ENCODE assay signal across 17 cellular contexts in genomic region chr2:173958198-173958846, GRCh38. TPM values are rescaled to one million over a fixed set of nuclear protein-coding genes. Genes with fewer than 3 reads are reported as not detected.
DNase-seq lines count a peak whose midpoint lies in the region; ATAC-seq and TF ChIP-seq lines count a peak whose summit lies in the region.
"Had no signal": no experiment of that assay in that cellular context is flagged by ENCODE, and none has a peak within 500 bp of the region (broad histone marks: within the 10 kb centered on the region; RNA-seq: fewer than 3 reads in every experiment).

No MANE protein-coding gene starts in this region.

- H3K18ac ChIP-seq in H9 (ENCODE audit: insufficient read length, low read depth, low read length): no peak overlapping the region

- TF ChIP-seq POLR2A in tibial nerve (IDR thresholded peaks at IDR 0.05): no peak

- no peak overlapping the region for H3K27ac ChIP-seq in CD4-positive, alpha-beta T cell (ENCODE audit: low read depth, low read length)
- H3K27ac ChIP-seq in H9 (ENCODE audit: insufficient read length, low read depth, low read length) (no peak overlapping the region), tibial nerve (no peak overlapping the region)
- H3K27ac ChIP-seq: foreskin keratinocyte, SJCRH30, upper lobe of right lung had no signal

- CTCF ChIA-PET in CD4-positive, alpha-beta T cell (lab: Charles Lee): interaction anchor here (0.5 to 0.7 kb wide), 3 partner anchors 26 to 1169 kb away, joined by 3 read pairs; no protein-coding TSS in a partner anchor

- H3K36me3 Mint-ChIP-seq in CD4-positive, alpha-beta T cell (ENCODE audit: low read depth): peaks cover 88% of the 10 kb centered on the region
- H3K36me3 Mint-ChIP-seq in H9 (ENCODE audit: insufficient read depth in 1 of 3, low read depth in 3 of 3): peaks cover 51 to 61% (median 53%) of the 10 kb centered on the region in 3 experiments
- H3K36me3 Mint-ChIP-seq in activated naive CD8-positive, alpha-beta T cell treated with anti-CD3 and anti-CD28 coated beads, Interleukin-2, amount 50 U/mL, for 24 hours (ENCODE audit: low read depth): peaks cover 78% of the 10 kb centered on the region
- peaks cover 49% of the 10 kb centered on the region for H3K36me3 Mint-ChIP-seq in mesothelial cell of epicardium

- H3K4me1 Mint-ChIP-seq in CD4-positive, alpha-beta T cell (ENCODE audit: low read depth): peaks cover 98% of the 10 kb centered on the region
- peaks cover 29 to 43% of the 10 kb centered on the region in 2 experiments for H3K4me1 Mint-ChIP-seq in H9
- H3K4me1 Mint-ChIP-seq in activated naive CD8-positive, alpha-beta T cell treated with anti-CD3 and anti-CD28 coated beads, Interleukin-2, amount 50 U/mL, for 24 hours: peaks cover 84% of the 10 kb centered on the region
- peaks cover 53% of the 10 kb centered on the region for H3K4me1 Mint-ChIP-seq in mesothelial cell of epicardium

- H2BK15ac ChIP-seq in H9 (ENCODE audit: low read depth, low read length): no peak overlapping the region

- H3K9me3 Mint-ChIP-seq in CD4-positive, alpha-beta T cell: no peaks in the 10 kb centered on the region
- H3K9me3 Mint-ChIP-seq in H9: peaks cover 0 to 5% of the 10 kb centered on the region in 2 experiments; a peak in 1 of 5 replicates
- no peaks in the 10 kb centered on the region for H3K9me3 Mint-ChIP-seq in activated naive CD8-positive, alpha-beta T cell treated with anti-CD3 and anti-CD28 coated beads, Interleukin-2, amount 50 U/mL, for 24 hours
- H3K9me3 Mint-ChIP-seq in mesothelial cell of epicardium: peaks cover 7% of the 10 kb centered on the region
- H3K9me3 Mint-ChIP-seq: IgD-negative memory B cell had no signal

- H2BK5ac ChIP-seq in H9 (ENCODE audit: insufficient read length, low read length): no peak overlapping the region

- no peak overlapping the region for H4K91ac ChIP-seq in H9 (ENCODE audit: insufficient read length, low read depth, low read length)

- H3K56ac ChIP-seq in H9 (ENCODE audit: insufficient read length, low read depth, low read length): no peak overlapping the region

- no CpG with 5 or more reads among the region's 4 CpGs for WGBS in H9 (ENCODE audit: extremely low coverage, insufficient read length, low lambda C conversion rate)
- WGBS in tibial nerve, 2 donors: 58 to 60% methylated on average over 4 of the region's 4 CpGs

- H3K4me2 ChIP-seq in H9 (ENCODE audit: insufficient read depth, insufficient read length, low read length): no peak overlapping the region

- no peak overlapping the region for H2AFZ ChIP-seq in H9 (ENCODE audit: low read length)

- no peak overlapping the region for H2AK5ac ChIP-seq in H9 (ENCODE audit: insufficient read length, low read length)

- H3K4me1 ChIP-seq in H9 (ENCODE audit: insufficient read depth, low read length): no peaks in the 10 kb centered on the region
- H3K4me1 ChIP-seq in tibial nerve: peaks cover 0 to 81% (median 40%) of the 10 kb centered on the region in 4 donors

- H3K23me2 ChIP-seq in H9 (ENCODE audit: insufficient read length, low read depth, low read length, poor library complexity, severe bottlenecking): no peaks in the 10 kb centered on the region

- TF ChIP-seq CTCF in CD4-positive, alpha-beta T cell (IDR thresholded peaks at IDR 0.05): no peak
- no peak for TF ChIP-seq CTCF in H9 (conservative IDR thresholded peaks at IDR 0.05)
- no peak for TF ChIP-seq CTCF in mesothelial cell of epicardium (IDR thresholded peaks at IDR 0.05; ENCODE audit: unreplicated experiment)
- TF ChIP-seq CTCF in tibial nerve (IDR thresholded peaks at IDR 0.05): no peak

- no peaks in the 10 kb centered on the region for H3K9me3 ChIP-seq in CD4-positive, alpha-beta T cell (ENCODE audit: control insufficient read depth, low read length)
- H3K9me3 ChIP-seq in H9 (ENCODE audit: control insufficient read depth, low read depth, low read length) (no peaks in the 10 kb centered on the region), tibial nerve (peaks cover 0 to 11% (median 0%) of the 10 kb centered on the region in 4 donors)
- H3K9me3 ChIP-seq: sigmoid colon, SJCRH30, upper lobe of right lung had no signal

- intact Hi-C loops in CD4-positive, alpha-beta T cell (cut with DNase I, micrococcal nuclease): no loop called here

- no peak overlapping the region for H3K23ac ChIP-seq in H9 (ENCODE audit: insufficient read length, low read depth, low read length)

- POLR2A ChIA-PET in CD4-positive, alpha-beta T cell (lab: Charles Lee): no interaction called here

- no peaks in the 10 kb centered on the region for H3K27me3 ChIP-seq in CD4-positive, alpha-beta T cell (ENCODE audit: control insufficient read depth, insufficient read depth, low read length)
- H3K27me3 ChIP-seq in H9 (ENCODE audit: insufficient read depth, low read length) (no peaks in the 10 kb centered on the region), tibial nerve (no peaks in the 10 kb centered on the region)
- H3K27me3 ChIP-seq: foreskin keratinocyte, sigmoid colon, SJCRH30, upper lobe of right lung had no signal

- H2BK12ac ChIP-seq in H9 (ENCODE audit: insufficient read length, low read depth, low read length): no peak overlapping the region

- no peak overlapping the region for H3K4me3 ChIP-seq in tibial nerve
- H3K4me3 ChIP-seq: lung, sigmoid colon, SJCRH30, upper lobe of right lung had no signal

- peak overlapping the region; percentile 86 for H3K4me3 Mint-ChIP-seq in CD4-positive, alpha-beta T cell
- no peak overlapping the region for H3K4me3 Mint-ChIP-seq in H9
- peak overlapping the region; percentile 23 for H3K4me3 Mint-ChIP-seq in activated naive CD8-positive, alpha-beta T cell treated with anti-CD3 and anti-CD28 coated beads, Interleukin-2, amount 50 U/mL, for 24 hours
- H3K4me3 Mint-ChIP-seq in mesothelial cell of epicardium: no peak overlapping the region

- DNase-seq in CD4-positive, alpha-beta T cell: no peak
- DNase-seq in H9: no peak
- DNase-seq in activated naive CD8-positive, alpha-beta T cell treated with anti-CD3 and anti-CD28 coated beads, Interleukin-2, amount 50 U/mL, for 24 hours: no peak
- no peak for DNase-seq in mesothelial cell of epicardium (ENCODE audit: low spot score in 2 of 2, unreplicated experiment in 2 of 2)
- no peak for DNase-seq in NCI-H1105 treated with DMSO at 0.1 percent for 48 hours (lab: John Stamatoyannopoulos, UW)
- DNase-seq in tibial nerve (ENCODE audit: low spot score in 2 of 2): no peak
- DNase-seq in NK-92 treated with Interleukin-12 subunit alpha and Interleukin-12 subunit beta, amount 100 ng/mL, for 24 hours (lab: John Stamatoyannopoulos, UW): no peak
- DNase-seq in NCI-H2081 (lab: John Stamatoyannopoulos, UW): no peak
- DNase-seq: activated naive CD4-positive, alpha-beta T cell treated with Interleukin-2 at 50 U/mL for 16 hours; effector memory CD4-positive, alpha-beta T cell; foreskin keratinocyte; NCI-H1105; sigmoid colon; SJCRH30; upper lobe of right lung had no signal

- no peak overlapping the region for H4K8ac ChIP-seq in H9 (replicated peaks; ENCODE audit: insufficient read length, low read depth, low read length)

- H3K4ac ChIP-seq in H9 (ENCODE audit: low read depth, low read length): no peak overlapping the region

- peaks cover 46% of the 10 kb centered on the region for H3K79me2 ChIP-seq in H9 (ENCODE audit: insufficient read depth, low read length)

- H3K36me3 ChIP-seq in tibial nerve: peaks cover 0 to 49% (median 10%) of the 10 kb centered on the region in 3 donors

- no peak overlapping the region for H2BK20ac ChIP-seq in H9 (ENCODE audit: low read depth, low read length, poor library complexity, severe bottlenecking)

- no peak overlapping the region for H3K9ac ChIP-seq in H9 (ENCODE audit: extremely low read depth, insufficient read length, low read length)

- H3K14ac ChIP-seq in H9 (ENCODE audit: insufficient read depth, low read length): no peak overlapping the region

- H3T11ph ChIP-seq in H9 (ENCODE audit: low read length): no peak overlapping the region

- no peak for ATAC-seq in CD4-positive, alpha-beta T cell (ENCODE audit: poor library complexity)
- no peak for ATAC-seq in activated naive CD8-positive, alpha-beta T cell treated with anti-CD3 and anti-CD28 coated beads, Interleukin-2, amount 50 U/mL, for 24 hours
- ATAC-seq: foreskin keratinocyte, upper lobe of right lung had no signal

- H2BK120ac ChIP-seq in H9 (ENCODE audit: low read depth, low read length, poor library complexity, severe bottlenecking): no peak overlapping the region

- H3K27ac Mint-ChIP-seq in CD4-positive, alpha-beta T cell: peak overlapping the region; percentile 98
- peak overlapping the region in 2 of 3 experiments; percentile 46 to 82; a peak in 3 of 7 replicates for H3K27ac Mint-ChIP-seq in H9
- no peak overlapping the region for H3K27ac Mint-ChIP-seq in activated naive CD8-positive, alpha-beta T cell treated with anti-CD3 and anti-CD28 coated beads, Interleukin-2, amount 50 U/mL, for 24 hours
- H3K27ac Mint-ChIP-seq in mesothelial cell of epicardium: peak overlapping the region; percentile 4

- TF ChIP-seq EP300 in tibial nerve (IDR thresholded peaks at IDR 0.05): no peak

- no peaks in the 10 kb centered on the region for H3K79me1 ChIP-seq in H9 (ENCODE audit: insufficient read depth, low read depth, low read length, poor library complexity, severe bottlenecking)

- H4K5ac ChIP-seq in H9 (ENCODE audit: insufficient read length, low read depth, low read length): no peak overlapping the region

- no peaks in the 10 kb centered on the region for H4K20me1 ChIP-seq in H9 (ENCODE audit: control insufficient read depth, insufficient read depth, insufficient read length)

- H3K27me3 Mint-ChIP-seq in CD4-positive, alpha-beta T cell: no peaks in the 10 kb centered on the region
- H3K27me3 Mint-ChIP-seq in H9 (ENCODE audit: low read depth) (no peaks in the 10 kb centered on the region), mesothelial cell of epicardium (ENCODE audit: low read depth) (no peaks in the 10 kb centered on the region)
- no peaks in the 10 kb centered on the region for H3K27me3 Mint-ChIP-seq in activated naive CD8-positive, alpha-beta T cell treated with anti-CD3 and anti-CD28 coated beads, Interleukin-2, amount 50 U/mL, for 24 hours
- H3K27me3 Mint-ChIP-seq: IgD-negative memory B cell had no signal

RNA-seq across cellular contexts. Expression of gene SP3, which starts 6.9 kb away (rescaled TPM):
- total RNA-seq in CD4-positive, alpha-beta T cell: 100 to 1,000 TPM; 159 to 166 TPM
- 86.3 and 87.6 TPM in 2 replicates for total RNA-seq in H9 (2021)
- total RNA-seq in mesothelial cell of epicardium: 106 to 113 TPM (median 110 TPM) in 3 replicates
- 100 to 1,000 TPM in 3 of 4 donors, 10 to 100 TPM in 1; 72.5 to 152 (median 128) TPM for total RNA-seq in tibial nerve

Comparison
In these comparisons a context has a peak if more than half of its experiments do, and no peak if none do; other contexts are left out.
1. H3K4me3 Mint-ChIP-seq: peak in CD4-positive, alpha-beta T cell (single experiment) and activated naive CD8-positive, alpha-beta T cell treated with anti-CD3 and anti-CD28 coated beads, Interleukin-2, amount 50 U/mL, for 24 hours (single experiment); none in H9 (0 of 2) and mesothelial cell of epicardium (single experiment).